Comparison of ENCODE assay signal across 19 cellular contexts in the genomic region with DNA sequence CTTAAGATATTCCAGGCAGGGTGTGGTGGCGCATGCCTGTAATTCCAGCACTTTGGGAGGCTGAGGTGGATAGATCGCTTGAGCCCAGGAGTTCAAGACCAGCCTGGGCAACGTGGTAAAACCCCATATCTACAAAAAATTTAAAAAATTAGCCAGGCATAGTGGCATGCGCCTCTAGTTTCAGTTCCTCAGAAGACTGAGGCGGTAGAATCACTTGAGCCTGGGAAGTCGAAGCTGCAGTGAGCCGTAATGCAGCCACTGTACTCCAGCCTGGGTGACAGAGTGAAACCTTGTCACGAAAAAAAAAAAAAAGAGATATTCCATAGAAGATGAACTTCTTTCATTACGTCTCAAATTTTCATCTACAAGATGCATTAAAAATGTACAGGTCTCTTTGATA. TPM values are rescaled to one million over a fixed set of nuclear protein-coding genes. Genes with fewer than 3 reads are reported as not detected.
A peak's percentile ranks its signal among the peaks of the same experiment; 100 is the strongest.
DNase-seq lines count a peak whose midpoint lies in the region; ATAC-seq and TF ChIP-seq lines count a peak whose summit lies in the region.
"Had no signal": no experiment of that assay in that cellular context is flagged by ENCODE, and none has a peak within 500 bp of the region (broad histone marks: within the 10 kb centered on the region; RNA-seq: fewer than 3 reads in every experiment).

No MANE protein-coding gene starts in this region.

- no peaks in the 10 kb centered on the region for H3K27me3 ChIP-seq in ascending aorta
- H3K27me3 ChIP-seq: upper lobe of left lung had no signal

- no peak overlapping the region for H3K27ac ChIP-seq in ascending aorta
- H3K27ac ChIP-seq: upper lobe of left lung had no signal

- H3K9me3 ChIP-seq in ascending aorta: no peaks in the 10 kb centered on the region
- H3K9me3 ChIP-seq: upper lobe of left lung had no signal

- intact Hi-C loops in ascending aorta (cut with DNase I): no loop called here

- no peaks in the 10 kb centered on the region for H3K4me1 ChIP-seq in ascending aorta
- H3K4me1 ChIP-seq: upper lobe of left lung had no signal

- TF ChIP-seq CTCF in GM12865 (IDR thresholded peaks at IDR 0.05; ENCODE audit: insufficient read depth, low read depth, low read length, missing control alignments) (no peak), ascending aorta (IDR thresholded peaks at IDR 0.05) (no peak)

- no peaks in the 10 kb centered on the region for H3K36me3 ChIP-seq in ascending aorta
- H3K36me3 ChIP-seq: upper lobe of left lung had no signal

- DNase-seq in GM12865 (ENCODE audit: low read depth) (peak; percentile 16), NCI-H2081 treated with DMSO at 0.1 percent for 48 hours (lab: John Stamatoyannopoulos, UW) (no peak), COLO829 (ENCODE audit: low spot score) (no peak), ascending aorta (ENCODE audit: low spot score in 2 of 2) (no peak)
- no peak for DNase-seq in stimulated activated naive CD4-positive, alpha-beta T cell treated with Interleukin-2 at 50 U/mL for 16 hours (lab: John Stamatoyannopoulos, UW)
- DNase-seq: 8988T; activated CD4-positive, alpha-beta T cell treated with anti-CD3 and anti-CD28 coated beads for 36 hours; activated effector memory CD4-positive, alpha-beta T cell treated with Interleukin-2 at 50 U/mL for 16 hours; COR-L47; dermis blood vessel endothelial cell; NCI-H1092; NCI-H510A treated with DMSO at 0.1 percent for 48 hours; Right ventricle myocardium superior; small intestine; stimulated activated CD4-positive, alpha-beta T cell treated with anti-CD3 and anti-CD28 coated beads, Interleukin-4, amount 100 ng/mL, for 24 hours; upper lobe of left lung had no signal

- ATAC-seq in GM19025 (IDR thresholded peaks at IDR 0.05; ENCODE audit: low read depth, unreplicated experiment) (peak; percentile 69), HG02870 (IDR thresholded peaks at IDR 0.05; ENCODE audit: unreplicated experiment) (peak; percentile 58), HG03571 (IDR thresholded peaks at IDR 0.05; ENCODE audit: unreplicated experiment) (peak; percentile 78)
- ATAC-seq: activated CD4-positive, alpha-beta T cell treated with anti-CD3 and anti-CD28 coated beads for 36 hours had no signal

- H3K4me3 ChIP-seq in GM12865 (ENCODE audit: low read depth, low read length) (no peak overlapping the region), ascending aorta (no peak overlapping the region)
- H3K4me3 ChIP-seq: upper lobe of left lung had no signal

RNA-seq across cellular contexts. Expression of a gene that starts 46.7 kb away (rescaled TPM):
- total RNA-seq in ascending aorta: 60.1 TPM
